ENCODE assay signal across 26 cellular contexts in the genomic region with DNA sequence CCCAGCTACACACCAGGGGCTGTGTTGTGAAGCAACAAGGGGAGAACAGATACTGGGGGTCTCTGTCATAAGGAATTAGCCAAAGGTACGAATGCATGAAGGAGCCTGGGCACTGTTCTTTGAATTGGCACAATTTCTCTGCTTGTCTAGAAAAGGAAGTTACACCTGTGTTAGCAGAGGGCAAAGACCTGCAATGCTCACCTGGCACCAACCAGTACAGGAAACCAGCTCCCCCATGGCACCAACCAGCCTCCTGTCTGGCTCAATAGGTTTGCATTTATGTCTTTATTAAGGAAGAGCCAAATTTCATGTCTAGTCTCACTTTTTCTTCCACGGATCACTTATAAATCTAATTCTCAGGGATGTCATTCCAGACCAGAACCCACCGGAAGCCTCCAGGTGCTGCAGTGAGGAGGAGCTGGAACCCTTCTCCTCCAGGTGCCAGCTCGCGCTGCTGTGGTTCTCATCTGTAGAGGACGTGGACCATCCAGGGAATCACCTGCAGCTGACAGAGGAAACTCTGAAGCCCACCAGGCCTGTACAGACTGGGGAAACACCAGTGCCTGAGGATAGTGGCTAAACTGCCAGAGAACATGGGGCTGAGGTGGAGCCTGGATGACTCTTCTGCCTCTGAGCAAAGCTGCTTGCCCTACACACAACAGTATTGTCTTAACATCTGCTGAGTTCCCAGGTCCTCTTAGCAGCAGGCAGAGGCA.
DNase-seq lines count a peak whose midpoint lies in the region; ATAC-seq and TF ChIP-seq lines count a peak whose summit lies in the region.
"Had no signal": no experiment of that assay in that cellular context is flagged by ENCODE, and none has a peak within 500 bp of the region (broad histone marks: within the 10 kb centered on the region; RNA-seq: fewer than 3 reads in every experiment).

No MANE protein-coding gene starts in this region.

- no peak for TF ChIP-seq CTCF in DND-41 (IDR thresholded peaks at IDR 0.05; ENCODE audit: borderline replicate concordance, extremely low read depth, low read length, poor library complexity, severe bottlenecking)

- H3K4me1 ChIP-seq in CD4-positive, CD25-positive, alpha-beta regulatory T cell (ENCODE audit: control insufficient read depth, insufficient read depth, low read length, poor library complexity, severe bottlenecking), result no peaks in the 10 kb centered on the region
- H3K4me1 ChIP-seq in DND-41 (ENCODE audit: insufficient read depth, low read length), result no peaks in the 10 kb centered on the region
- H3K4me1 ChIP-seq in SJCRH30, result no peaks in the 10 kb centered on the region
- H3K4me1 ChIP-seq: A549, BE2C, Caco-2 had no signal

- H3K27ac Mint-ChIP-seq in CD4-positive, CD25-positive, alpha-beta regulatory T cell, result peak overlapping the region; percentile 2 to 44 (median 8)

- H3K4me1 Mint-ChIP-seq in CD4-positive, CD25-positive, alpha-beta regulatory T cell, result peaks cover 0 to 11% (median 1%) of the 10 kb centered on the region in 4 donors

- no peak overlapping the region for H3K4me3 ChIP-seq in CD4-positive, CD25-positive, alpha-beta regulatory T cell (ENCODE audit: low read depth, low read length)
- H3K4me3 ChIP-seq in DND-41 (ENCODE audit: low read depth in 1 of 2, low read length in 2 of 2) (no peak overlapping the region), SJCRH30 (no peak overlapping the region)
- H3K4me3 ChIP-seq: A549, GM23248, HAP-1, SK-N-MC had no signal

- H3K79me2 ChIP-seq in DND-41 (ENCODE audit: insufficient read depth, low read length), result no peaks in the 10 kb centered on the region

- H3K4me3 Mint-ChIP-seq in CD4-positive, CD25-positive, alpha-beta regulatory T cell, result no peak overlapping the region

- H4K20me1 ChIP-seq in DND-41 (ENCODE audit: insufficient read depth, low read length), result no peaks in the 10 kb centered on the region

- no peak for DNase-seq in CD4-positive, CD25-positive, alpha-beta regulatory T cell
- DNase-seq in DND-41, result no peak
- DNase-seq in caudate nucleus (lab: John Stamatoyannopoulos, UW), result no peak
- DNase-seq in sciatic nerve (ENCODE audit: low spot score), result peak; percentile 26
- DNase-seq in SJCRH30, result no peak
- DNase-seq in NOMO-1 treated with dmso at 0.1 percent for 144 hours (lab: John Stamatoyannopoulos, UW; ENCODE audit: unreplicated experiment), result no peak
- DNase-seq in stimulated activated CD4-positive, alpha-beta T cell treated with anti-CD3 and anti-CD28 coated beads, Interleukin-15, amount 100 ng/mL, for 24 hours, result no peak
- DNase-seq: BE2C, Caco-2, DMS 273 treated with DMSO at 0.1 percent for 48 hours, GDM1, GM23248, KBM-7, NCI-H1092 treated with DMSO at 0.1 percent for 48 hours, NCI-H1436 treated with DMSO at 0.1 percent for 48 hours, NCI-H2029, NCI-H2171, NCI-H345, NCI-H524, PC-3, RPMI8226, SHP77, SW 1271 had no signal

- H3K36me3 ChIP-seq in CD4-positive, CD25-positive, alpha-beta regulatory T cell (ENCODE audit: control insufficient read depth, insufficient read depth, low read length), result no peaks in the 10 kb centered on the region
- H3K36me3 ChIP-seq in DND-41 (ENCODE audit: insufficient read depth, low read length), result no peaks in the 10 kb centered on the region
- no peaks in the 10 kb centered on the region for H3K36me3 ChIP-seq in SJCRH30
- H3K36me3 ChIP-seq: BE2C, HAP-1 had no signal

- no peaks in the 10 kb centered on the region for H3K9me3 Mint-ChIP-seq in CD4-positive, CD25-positive, alpha-beta regulatory T cell

- no peak overlapping the region for H2AFZ ChIP-seq in DND-41 (ENCODE audit: low read depth, low read length)
- H2AFZ ChIP-seq: GM23248 had no signal

- H3K9ac ChIP-seq in DND-41 (ENCODE audit: low read depth, low read length), result no peak overlapping the region
- H3K9ac ChIP-seq: GM23248 had no signal

- no peaks in the 10 kb centered on the region for H3K27me3 ChIP-seq in CD4-positive, CD25-positive, alpha-beta regulatory T cell (ENCODE audit: control insufficient read depth, insufficient read depth, low read length)
- H3K27me3 ChIP-seq in DND-41 (ENCODE audit: insufficient read depth, low read length, poor library complexity), result no peaks in the 10 kb centered on the region
- no peaks in the 10 kb centered on the region for H3K27me3 ChIP-seq in SJCRH30
- H3K27me3 ChIP-seq: BE2C had no signal

- no peaks in the 10 kb centered on the region for H3K9me3 ChIP-seq in CD4-positive, CD25-positive, alpha-beta regulatory T cell (ENCODE audit: control insufficient read depth in 2 of 2, low read length in 2 of 2)
- H3K9me3 ChIP-seq in DND-41 (ENCODE audit: insufficient read depth, low read length, severe bottlenecking) (no peaks in the 10 kb centered on the region), SJCRH30 (replicated peaks) (no peaks in the 10 kb centered on the region)
- H3K9me3 ChIP-seq: A549, BE2C, Caco-2, HAP-1 had no signal

- H3K4me2 ChIP-seq in DND-41 (ENCODE audit: insufficient read depth, low read length), result no peak overlapping the region
- H3K4me2 ChIP-seq: A549 had no signal

- intact Hi-C loops in sciatic nerve (cut with DNase I), result no loop called here

- H3K27me3 Mint-ChIP-seq in CD4-positive, CD25-positive, alpha-beta regulatory T cell, result no peaks in the 10 kb centered on the region

- ATAC-seq in CD4-positive, CD25-positive, alpha-beta regulatory T cell (ENCODE audit: low read depth in 2 of 2), result no peak
- ATAC-seq in DND-41 (ENCODE audit: insufficient read depth, low read depth), result 0 out of 3 replicates have a peak, but pooled peaks have one; percentile 24
- ATAC-seq in sciatic nerve, result no peak
- ATAC-seq: A549, PC-3 had no signal

- H3K36me3 Mint-ChIP-seq in CD4-positive, CD25-positive, alpha-beta regulatory T cell, result no peaks in the 10 kb centered on the region

- H3K27ac ChIP-seq in CD4-positive, CD25-positive, alpha-beta regulatory T cell (ENCODE audit: insufficient read depth, low read length, poor library complexity, severe bottlenecking), result no peak overlapping the region
- no peak overlapping the region for H3K27ac ChIP-seq in DND-41 (ENCODE audit: low read length)
- H3K27ac ChIP-seq in caudate nucleus (ENCODE audit: low read depth, low read length), result peak overlapping the region; percentile 99
- no peak overlapping the region for H3K27ac ChIP-seq in SJCRH30
- H3K27ac ChIP-seq: A549, GM23248, SK-N-MC had no signal
